In the genomic region with DNA sequence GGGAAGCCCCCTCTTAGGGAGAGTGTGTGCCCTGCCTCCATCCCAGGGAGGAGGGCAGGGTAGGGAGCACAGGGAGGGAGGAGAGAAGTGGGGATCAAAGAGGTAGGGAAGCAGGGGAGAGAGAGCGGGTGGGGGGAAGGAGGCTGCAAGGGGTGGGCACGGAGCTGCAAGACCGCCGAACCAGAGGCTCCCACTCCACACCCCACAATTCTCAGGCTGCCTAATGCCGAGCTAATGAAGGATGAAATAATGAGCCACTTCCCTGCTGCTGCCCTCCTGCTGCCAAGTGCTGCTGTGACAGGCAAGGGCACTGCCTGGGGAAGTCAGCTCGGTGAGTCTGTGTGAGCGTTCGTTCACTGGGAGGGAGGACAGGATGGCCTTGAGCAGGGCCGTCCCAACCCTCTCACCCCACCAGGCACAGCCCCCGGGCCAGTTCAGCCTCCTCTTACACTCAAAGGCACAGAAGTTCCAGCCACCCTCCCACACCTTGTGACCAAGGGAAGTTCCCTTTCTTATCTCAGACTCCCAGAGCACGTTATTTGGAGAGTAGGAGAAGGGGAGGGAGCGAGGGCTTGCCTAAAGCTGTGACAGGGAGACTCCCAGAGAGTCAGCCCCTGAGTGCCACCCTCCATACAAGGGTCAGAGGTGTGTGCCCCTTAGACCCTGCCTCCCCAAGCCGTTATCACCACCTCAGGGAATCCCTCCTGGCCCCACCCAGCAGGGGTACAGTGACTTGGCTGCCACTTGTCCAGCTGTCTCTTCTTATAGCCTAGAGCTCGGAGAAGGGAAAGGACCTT, we compare ENCODE assay signal across 8 cellular contexts. TPM values are rescaled to one million over a fixed set of nuclear protein-coding genes. Genes with fewer than 3 reads are reported as not detected.
DNase-seq lines count a peak whose midpoint lies in the region; ATAC-seq and TF ChIP-seq lines count a peak whose summit lies in the region.

No MANE protein-coding gene starts in this region.

- TF ChIP-seq CTCF in WERI-Rb-1 (IDR thresholded peaks at IDR 0.05; ENCODE audit: low read depth, low read length) (0 out of 2 replicates have a peak, but pooled peaks have one; percentile 28), upper lobe of right lung (IDR thresholded peaks at IDR 0.05) (peak; percentile 34)

- no peaks in the 10 kb centered on the region for H3K36me3 ChIP-seq in H7 (replicated peaks; ENCODE audit: control insufficient read depth, insufficient read depth, low read length)
- H3K36me3 ChIP-seq in WERI-Rb-1 = no peaks in the 10 kb centered on the region
- peaks cover 4% of the 10 kb centered on the region for H3K36me3 ChIP-seq in upper lobe of right lung

- DNase-seq in AG20443 (ENCODE audit: low spot score) (peak; percentile 49), H7 (peak; percentile 85), WERI-Rb-1 (no peak), iPS-NIHi11 (ENCODE audit: low spot score) (peak; percentile 67), upper lobe of right lung (peak; percentile 79), NCI-H2081 treated with DMSO at 0.1 percent for 48 hours (lab: John Stamatoyannopoulos, UW) (no peak), DMS53 treated with DMSO at 0.1 percent for 48 hours (lab: John Stamatoyannopoulos, UW; ENCODE audit: unreplicated experiment) (no peak)

- H3K27me3 ChIP-seq in H7 (ENCODE audit: control insufficient read depth, insufficient read depth, low read length) = peaks cover 2% of the 10 kb centered on the region; the same call in 1 of the 2 replicates
- no peaks in the 10 kb centered on the region for H3K27me3 ChIP-seq in WERI-Rb-1 (ENCODE audit: insufficient read depth, low read depth, severe bottlenecking)
- H3K27me3 ChIP-seq in upper lobe of right lung = no peaks in the 10 kb centered on the region

- H3K9me3 ChIP-seq in WERI-Rb-1 (ENCODE audit: severe bottlenecking) = no peaks in the 10 kb centered on the region
- H3K9me3 ChIP-seq in upper lobe of right lung = no peaks in the 10 kb centered on the region

- H3K27ac ChIP-seq in WERI-Rb-1 (no peak overlapping the region), upper lobe of right lung (no peak overlapping the region)

- intact Hi-C loops in upper lobe of right lung (cut with DNase I) = no loop called here

- H3K4me3 ChIP-seq in H7 (ENCODE audit: insufficient read depth, low read depth, low read length) (peak overlapping the region; percentile 38; the same call in 1 of the 2 replicates), WERI-Rb-1 (ENCODE audit: low read depth, low read length) (no peak overlapping the region), upper lobe of right lung (no peak overlapping the region)

- H3K4me1 ChIP-seq in upper lobe of right lung = peaks cover 8% of the 10 kb centered on the region

- peak; percentile 86 for ATAC-seq in upper lobe of right lung
- ATAC-seq in HG03432 (IDR thresholded peaks at IDR 0.05; ENCODE audit: unreplicated experiment) = no peak

RNA-seq across cellular contexts. Expression of a gene that starts 12.4 kb away (rescaled TPM):
- total RNA-seq in H7 (2014; rRNA removed; shearing (Covaris generic)) = 6.1 and 8.5 TPM in 2 replicates
- 11.5 TPM for total RNA-seq in upper lobe of right lung

RNA-seq across cellular contexts. Expression of a gene that starts 16.1 kb away (rescaled TPM):
- total RNA-seq in H7 (2014; rRNA removed; shearing (Covaris generic)) = 0.48 and 2.0 TPM in 2 replicates
- 11.2 TPM for total RNA-seq in upper lobe of right lung

RNA-seq across cellular contexts. Expression of a gene that starts 21.6 kb away (rescaled TPM):
- 60.3 and 63.8 TPM in 2 replicates for total RNA-seq in H7 (2014; rRNA removed; shearing (Covaris generic))
- 61.9 TPM for total RNA-seq in upper lobe of right lung

RNA-seq across cellular contexts. Expression of a gene that starts 54.5 kb away (rescaled TPM):
- 2.9 and 4.5 TPM in 2 replicates for total RNA-seq in H7 (2014; rRNA removed; shearing (Covaris generic))
- total RNA-seq in upper lobe of right lung = 44.0 TPM

Comparison
In these comparisons a context has a peak if more than half of its experiments do, and no peak if none do; other contexts are left out.
1. DNase-seq: peak in AG20443 (single experiment), H7 (single experiment), iPS-NIHi11 (single experiment) and upper lobe of right lung (single experiment); none in WERI-Rb-1 (single experiment), NCI-H2081 treated with DMSO at 0.1 percent for 48 hours (single experiment) and DMS53 treated with DMSO at 0.1 percent for 48 hours (single experiment).